36 cellular contexts compared by ENCODE assay signal in genomic region chr10:59624951-59625350, GRCh38.
DNase-seq lines count a peak whose midpoint lies in the region; ATAC-seq, FAIRE-seq and TF ChIP-seq lines count a peak whose summit lies in the region.
"Had no signal": no experiment of that assay in that cellular context is flagged by ENCODE, and none has a peak within 500 bp of the region (broad histone marks: within the 10 kb centered on the region; RNA-seq: fewer than 3 reads in every experiment).

No MANE protein-coding gene starts in this region.

- FAIRE-seq in K562 (lab: Jason Lieb, UNC), result no peak
- no peak for FAIRE-seq in GM19239 (lab: Jason Lieb, UNC)
- FAIRE-seq: A204.1, A549, D721Med had no signal

- in situ Hi-C loops in K562 (cut with MboI), result loop anchor here (5.0 to 25.0 kb wide), 3 partner anchors 182 to 812 kb away; no protein-coding TSS in a partner anchor

- POLR2A ChIA-PET in HEK293 (lab: Yijun Ruan, JAX), result no interaction called here
- POLR2A ChIA-PET in WTC11 (lab: Charles Lee), result no interaction called here
- POLR2A ChIA-PET in K562 (lab: Yijun Ruan, JAX), result no interaction called here

- H3K79me2 ChIP-seq in K562 (ENCODE audit: control insufficient read depth, insufficient read depth, low read length) (no peaks in the 10 kb centered on the region), neural cell (replicated peaks; ENCODE audit: insufficient read depth, low read length) (no peaks in the 10 kb centered on the region)

- H3K4me3 ChIP-seq in HEK293 (ENCODE audit: low read depth, low read length) (no peak overlapping the region), K562 (no peak overlapping the region), neural cell (ENCODE audit: low read length) (peak overlapping the region; percentile 57), psoas muscle (no peak overlapping the region)
- H3K4me3 ChIP-seq: A549; BLaER1; BLaER1 treated with 17β-estradiol and CSF1 and Interleukin-3, amounts not matched to agents 10 nM and 100 nM had no signal

- CTCF ChIA-PET in HEK293 (lab: Yijun Ruan, JAX) (interaction anchor here (0.6 to 3.3 kb wide), 22 partner anchors 7 to 796 kb away, joined by 3 to 31 read pairs (median 4); no protein-coding TSS in a partner anchor), WTC11 (lab: Charles Lee) (interaction anchor here (1.0 to 6.2 kb wide), 5 partner anchors 10 to 206 kb away, joined by 3 to 66 read pairs (median 4); no protein-coding TSS in a partner anchor), K562 (lab: Yijun Ruan, JAX; ENCODE audit: low intra/inter-chr PET ratio) (interaction anchor here (1.2 to 2.2 kb wide), 5 partner anchors 184 to 584 kb away, joined by 3 to 17 read pairs (median 4); no protein-coding TSS in a partner anchor)

- H3K9me3 Mint-ChIP-seq in WTC11 (peaks cover 3% of the 10 kb centered on the region; the same call in 1 of the 2 replicates), CD14-positive monocyte (peaks cover 0 to 3% (median 0%) of the 10 kb centered on the region in 7 donors)
- H3K9me3 Mint-ChIP-seq: CD4-positive, alpha-beta memory T cell; CD4-positive, alpha-beta T cell; CD4-positive, CD25-positive, alpha-beta regulatory T cell; CD8-positive, alpha-beta memory T cell; CD8-positive, alpha-beta T cell had no signal

- no peak overlapping the region for H3K27ac ChIP-seq in HEK293 (ENCODE audit: extremely low read depth, low read depth, low read length)
- H3K27ac ChIP-seq in K562 (ENCODE audit: extremely low read depth, low read depth, low read length), result no peak overlapping the region
- H3K27ac ChIP-seq in neural cell (ENCODE audit: low read length), result peak overlapping the region; percentile 80
- no peak overlapping the region for H3K27ac ChIP-seq in psoas muscle
- H3K27ac ChIP-seq: 22Rv1; A549; BLaER1; BLaER1 treated with 17β-estradiol and CSF1 and Interleukin-3, amounts not matched to agents 10 nM and 100 nM; C4-2B had no signal

- DNase-seq in WTC11 (ENCODE audit: low spot score), result no peak
- DNase-seq in K562 (ENCODE audit: extremely low read depth in 1 of 4, low spot score in 3 of 4), result no peak
- no peak for DNase-seq in psoas muscle
- DNase-seq in GM19239 (ENCODE audit: insufficient read length, low spot score), result no peak
- no peak for DNase-seq in CD14-positive monocyte (ENCODE audit: low spot score)
- DNase-seq: 8988T; ACHN; AML-193; BE2C; C1 segment of cervical spinal cord; Caco-2; Calu3; CD4-positive, alpha-beta memory T cell; CD4-positive, alpha-beta T cell; CD4-positive, CD25-positive, alpha-beta regulatory T cell; CD8-positive, alpha-beta memory T cell; CD8-positive, alpha-beta T cell; COR-L47; DMS 273 treated with DMSO at 0.1 percent for 48 hours; DMS153; DMS53; DMS79; DMS79 treated with DMSO at 0.1 percent for 48 hours; DND-41; EL had no signal

- no peaks in the 10 kb centered on the region for H3K4me1 ChIP-seq in HEK293 (ENCODE audit: control insufficient read depth, insufficient read depth, low read length)
- no peaks in the 10 kb centered on the region for H3K4me1 ChIP-seq in K562 (replicated peaks in 1 of 2; ENCODE audit: control insufficient read depth in 2 of 2, insufficient read depth in 2 of 2, low read length in 2 of 2)
- no peaks in the 10 kb centered on the region for H3K4me1 ChIP-seq in psoas muscle
- H3K4me1 ChIP-seq: A549, BE2C had no signal

- TF ChIP-seq POLR2A in K562 (conservative IDR thresholded peaks at IDR 0.05), result no peak

- no peaks in the 10 kb centered on the region; a peak in 1 of 5 replicates for H3K27me3 ChIP-seq in K562 (ENCODE audit: control insufficient read depth in 2 of 2, insufficient read depth in 2 of 2, low read length in 2 of 2)
- no peaks in the 10 kb centered on the region for H3K27me3 ChIP-seq in neural cell (ENCODE audit: insufficient read depth, low read depth, low read length)
- H3K27me3 ChIP-seq in psoas muscle (ENCODE audit: insufficient read depth in 3 of 3, low read length in 2 of 3), result no peaks in the 10 kb centered on the region
- H3K27me3 ChIP-seq: BE2C; BLaER1; BLaER1 treated with 17β-estradiol and CSF1 and Interleukin-3, amounts not matched to agents 10 nM and 100 nM had no signal

- WGBS in K562 (ENCODE audit: insufficient coverage, low coverage, missing lambda C conversion rate), result 11% methylated on average over 8 of the region's 8 CpGs
- WGBS in psoas muscle, 3 donors, result 85 to 90% (median 88%) methylated on average over 8 of the region's 8 CpGs

- peaks cover 6% of the 10 kb centered on the region for H3F3A ChIP-seq in neural cell (ENCODE audit: insufficient read depth, low read length, poor library complexity, severe bottlenecking)

- H3K9me1 ChIP-seq in K562 (ENCODE audit: control insufficient read depth, insufficient read depth, low read length), result no peaks in the 10 kb centered on the region

- no peaks in the 10 kb centered on the region for H3K27me3 Mint-ChIP-seq in WTC11 (ENCODE audit: low read depth)
- peaks cover 0 to 2% (median 0%) of the 10 kb centered on the region in 3 donors for H3K27me3 Mint-ChIP-seq in CD14-positive monocyte (ENCODE audit: low read depth in 3 of 3)
- H3K27me3 Mint-ChIP-seq: B cell; CD4-positive, alpha-beta T cell had no signal

- H3K4me2 ChIP-seq in K562 (ENCODE audit: insufficient read depth, low read length), result no peak overlapping the region
- H3K4me2 ChIP-seq in neural cell (ENCODE audit: low read length), result no peak overlapping the region
- H3K4me2 ChIP-seq: A549; BLaER1; BLaER1 treated with 17β-estradiol and CSF1 and Interleukin-3, amounts not matched to agents 10 nM and 100 nM had no signal

- H3K9me3 ChIP-seq in HEK293 (ENCODE audit: control insufficient read depth, insufficient read depth, low read depth, low read length), result no peaks in the 10 kb centered on the region
- no peaks in the 10 kb centered on the region for H3K9me3 ChIP-seq in K562 (replicated peaks; ENCODE audit: control insufficient read depth, insufficient read depth, low read depth, low read length)
- H3K9me3 ChIP-seq in neural cell (ENCODE audit: low read length), result no peaks in the 10 kb centered on the region
- no peaks in the 10 kb centered on the region for H3K9me3 ChIP-seq in psoas muscle
- H3K9me3 ChIP-seq: A549; BE2C; BLaER1; BLaER1 treated with 17β-estradiol and CSF1 and Interleukin-3, amounts not matched to agents 10 nM and 100 nM; Caco-2 had no signal

- H3K4me3 Mint-ChIP-seq in WTC11, result no peak overlapping the region
- H3K4me3 Mint-ChIP-seq in CD14-positive monocyte, result no peak overlapping the region
- H3K4me3 Mint-ChIP-seq: B cell; CD4-positive, alpha-beta memory T cell; CD4-positive, alpha-beta T cell; CD4-positive, CD25-positive, alpha-beta regulatory T cell; CD8-positive, alpha-beta memory T cell; CD8-positive, alpha-beta T cell had no signal

- no peak for TF ChIP-seq EP300 in K562 (IDR thresholded peaks at IDR 0.05; ENCODE audit: low read length)
- no peak for TF ChIP-seq EP300 in neural cell (conservative IDR thresholded peaks at IDR 0.05; ENCODE audit: poor library complexity, severe bottlenecking)

- no peak overlapping the region for H3K27ac Mint-ChIP-seq in WTC11
- no peak overlapping the region for H3K27ac Mint-ChIP-seq in CD14-positive monocyte
- H3K27ac Mint-ChIP-seq: B cell; CD4-positive, alpha-beta memory T cell; CD4-positive, alpha-beta T cell; CD8-positive, alpha-beta T cell had no signal

- no peak for TF ChIP-seq RAD21 in K562 (CRISPR knock-in tag; conservative IDR thresholded peaks at IDR 0.05 in 1 of 2, IDR thresholded peaks at IDR 0.05 in 1 of 2)
- no peak for TF ChIP-seq RAD21 in neural cell (conservative IDR thresholded peaks at IDR 0.05)

- no TSS peak for BruUV-seq in K562 (replicated peaks; lab: Mats Ljungman, UMichigan)

- TF ChIP-seq CTCF in HEK293 (tag by site-specific recombination; IDR thresholded peaks at IDR 0.05) (no peak), WTC11 (IDR thresholded peaks at IDR 0.05) (no peak), K562 (IDR thresholded peaks at IDR 0.05 in 2 of 3, conservative IDR thresholded peaks at IDR 0.05 in 1 of 3; ENCODE audit: insufficient read depth in 2 of 3, low read depth in 1 of 3, low read length in 3 of 3) (no peak), neural cell (IDR thresholded peaks at IDR 0.05; ENCODE audit: poor library complexity, severe bottlenecking) (no peak), psoas muscle (IDR thresholded peaks at IDR 0.05) (no peak), CD14-positive monocyte (IDR thresholded peaks at IDR 0.05) (no peak)

- H3K36me3 Mint-ChIP-seq in WTC11, result no peaks in the 10 kb centered on the region
- no peaks in the 10 kb centered on the region for H3K36me3 Mint-ChIP-seq in CD14-positive monocyte
- H3K36me3 Mint-ChIP-seq: CD4-positive, alpha-beta memory T cell; CD4-positive, CD25-positive, alpha-beta regulatory T cell; CD8-positive, alpha-beta memory T cell; CD8-positive, alpha-beta T cell had no signal

- no peaks in the 10 kb centered on the region for H4K20me1 ChIP-seq in K562 (replicated peaks; ENCODE audit: control insufficient read depth, insufficient read depth, low read length)
- no peaks in the 10 kb centered on the region for H4K20me1 ChIP-seq in neural cell (ENCODE audit: insufficient read depth)
- H4K20me1 ChIP-seq: BLaER1; BLaER1 treated with 17β-estradiol and CSF1 and Interleukin-3, amounts not matched to agents 10 nM and 100 nM had no signal

- no peak for ATAC-seq in WTC11
- ATAC-seq in K562, result no peak
- ATAC-seq in GM21576 (IDR thresholded peaks at IDR 0.05; ENCODE audit: unreplicated experiment), result no peak
- no peak for ATAC-seq in psoas muscle
- ATAC-seq: A549; CD8-positive, alpha-beta T cell had no signal

- no peak overlapping the region for H3K9ac ChIP-seq in K562 (ENCODE audit: insufficient read depth in 1 of 2, low read depth in 2 of 2, low read length in 2 of 2)
- H3K9ac ChIP-seq in neural cell (ENCODE audit: low read length), result peak overlapping the region; percentile 56
- H3K9ac ChIP-seq: BLaER1; BLaER1 treated with 17β-estradiol and CSF1 and Interleukin-3, amounts not matched to agents 10 nM and 100 nM had no signal

- no peak overlapping the region for H2AFZ ChIP-seq in K562 (ENCODE audit: low read depth, low read length)
- H2AFZ ChIP-seq in neural cell (ENCODE audit: low read depth, low read length), result no peak overlapping the region

- H3K4me1 Mint-ChIP-seq in WTC11 (peaks cover 18% of the 10 kb centered on the region), CD14-positive monocyte (peaks cover 5% of the 10 kb centered on the region)

- H3K9me2 ChIP-seq in neural cell (ENCODE audit: insufficient read depth, low read length), result no peaks in the 10 kb centered on the region

- intact Hi-C loops in K562 (cut with micrococcal nuclease), result loop anchor here (5.0 to 10.0 kb wide), 4 partner anchors 480 to 1448 kb away; no protein-coding TSS in a partner anchor
- intact Hi-C loops in psoas muscle (cut with DNase I), result loop anchor here (2.0 to 5.0 kb wide), 6 partner anchors 206 to 673 kb away; partner anchors contain the start of gene CCDC6 (in 1 of the 2)
- intact Hi-C loops in CD14-positive monocyte (cut with micrococcal nuclease), result loop anchor here (5.0 to 10.0 kb wide), 5 partner anchors 180 to 1030 kb away; no protein-coding TSS in a partner anchor

- H3K36me3 ChIP-seq in HEK293 (ENCODE audit: control insufficient read depth in 2 of 2, insufficient read depth in 1 of 2, low read length in 2 of 2), result no peaks in the 10 kb centered on the region
- no peaks in the 10 kb centered on the region for H3K36me3 ChIP-seq in K562 (ENCODE audit: control insufficient read depth, insufficient read depth, low read length)
- H3K36me3 ChIP-seq in neural cell (ENCODE audit: insufficient read depth, low read length), result no peaks in the 10 kb centered on the region
- H3K36me3 ChIP-seq in psoas muscle (ENCODE audit: insufficient read depth in 1 of 2, low read depth in 1 of 2), result no peaks in the 10 kb centered on the region
- H3K36me3 ChIP-seq: BE2C; BLaER1; BLaER1 treated with 17β-estradiol and CSF1 and Interleukin-3, amounts not matched to agents 10 nM and 100 nM had no signal

Comparison
In these comparisons a context has a peak if more than half of its experiments do, and no peak if none do; other contexts are left out.
1. Of the 44 proteins assayed by ChIP-seq in both K562 and HEK293: peak only in K562: none; only in HEK293: none; in both: ZNF146; in neither: 43.